11 cellular contexts compared by ENCODE assay signal in genomic region chr9:120933310-120934044, GRCh38. TPM values are rescaled to one million over a fixed set of nuclear protein-coding genes. Genes with fewer than 3 reads are reported as not detected.
DNase-seq lines count a peak whose midpoint lies in the region; ATAC-seq, FAIRE-seq and TF ChIP-seq lines count a peak whose summit lies in the region.
"Had no signal": no experiment of that assay in that cellular context is flagged by ENCODE, and none has a peak within 500 bp of the region (broad histone marks: within the 10 kb centered on the region; RNA-seq: fewer than 3 reads in every experiment).

No MANE protein-coding gene starts in this region.

- no peak for FAIRE-seq in GM12891 (lab: Jason Lieb, UNC)

- H3K9me3 Mint-ChIP-seq in CD14-positive monocyte: no peaks in the 10 kb centered on the region
- peaks cover 1% of the 10 kb centered on the region for H3K9me3 Mint-ChIP-seq in activated naive CD8-positive, alpha-beta T cell treated with anti-CD3 and anti-CD28 coated beads for 36 hours
- H3K9me3 Mint-ChIP-seq in naive thymus-derived CD8-positive, alpha-beta T cell: no peaks in the 10 kb centered on the region

- POLR2A ChIA-PET in naive thymus-derived CD8-positive, alpha-beta T cell (lab: Charles Lee): interaction anchor here (1.1 to 37.3 kb wide), 4 partner anchors 29 to 141 kb away, joined by 3 to 1842 read pairs (median 292); partner anchors contain the start of genes FBXW2, PHF19, PSMD5 and TRAF1
- POLR2A ChIA-PET in HEK293T (lab: Yijun Ruan, JAX): no interaction called here

- H3K36me3 Mint-ChIP-seq in CD14-positive monocyte: peaks cover 0 to 1% of the 10 kb centered on the region in 2 donors
- peaks cover 13% of the 10 kb centered on the region for H3K36me3 Mint-ChIP-seq in activated naive CD8-positive, alpha-beta T cell treated with anti-CD3 and anti-CD28 coated beads for 36 hours
- H3K36me3 Mint-ChIP-seq in naive thymus-derived CD8-positive, alpha-beta T cell: no peaks in the 10 kb centered on the region

- H3K4me1 Mint-ChIP-seq in CD14-positive monocyte: peaks cover 69% of the 10 kb centered on the region
- H3K4me1 Mint-ChIP-seq in activated naive CD8-positive, alpha-beta T cell treated with anti-CD3 and anti-CD28 coated beads for 36 hours: peaks cover 81% of the 10 kb centered on the region
- H3K4me1 Mint-ChIP-seq in naive thymus-derived CD8-positive, alpha-beta T cell: peaks cover 42 to 85% (median 82%) of the 10 kb centered on the region in 4 donors

- peak overlapping the region; percentile 88 to 97 (median 94) for H3K27ac Mint-ChIP-seq in CD14-positive monocyte
- peak overlapping the region; percentile 100 for H3K27ac Mint-ChIP-seq in activated naive CD8-positive, alpha-beta T cell treated with anti-CD3 and anti-CD28 coated beads for 36 hours
- H3K27ac Mint-ChIP-seq in naive thymus-derived CD8-positive, alpha-beta T cell: peak overlapping the region; percentile 95 to 100 (median 100)

- no peak for TF ChIP-seq CTCF in CD14-positive monocyte (IDR thresholded peaks at IDR 0.05)

- no peak for TF ChIP-seq POLR2A in GM12891 (IDR thresholded peaks at IDR 0.05; ENCODE audit: low read depth, low read length)

- DNase-seq in CD14-positive monocyte (ENCODE audit: low spot score) (no peak), GM12891 (ENCODE audit: insufficient read length, low spot score) (no peak), NCI-H1436 treated with DMSO at 0.1 percent for 48 hours (lab: John Stamatoyannopoulos, UW) (no peak), HEK293T (ENCODE audit: extremely low spot score) (no peak)
- DNase-seq in activated naive CD8-positive, alpha-beta T cell treated with anti-CD3 and anti-CD28 coated beads for 36 hours: no peak
- DNase-seq in naive thymus-derived CD8-positive, alpha-beta T cell: no peak
- no peak for DNase-seq in stimulated activated CD4-positive, alpha-beta T cell treated with anti-CD3 and anti-CD28 coated beads, Interleukin-2, amount 100 ng/mL, for 24 hours
- DNase-seq: NCI-H2029 treated with DMSO at 0.1 percent for 48 hours had no signal

- no peak for ATAC-seq in naive thymus-derived CD8-positive, alpha-beta T cell
- ATAC-seq in GM18870 (IDR thresholded peaks at IDR 0.05; ENCODE audit: unreplicated experiment): no peak
- ATAC-seq: esophagus mucosa, HCT116 had no signal

- CTCF ChIA-PET in HEK293T (lab: Yijun Ruan, JAX): no interaction called here

- H3K4me3 Mint-ChIP-seq in CD14-positive monocyte: no peak overlapping the region
- peak overlapping the region; percentile 59 for H3K4me3 Mint-ChIP-seq in activated naive CD8-positive, alpha-beta T cell treated with anti-CD3 and anti-CD28 coated beads for 36 hours
- H3K4me3 Mint-ChIP-seq in naive thymus-derived CD8-positive, alpha-beta T cell: peak overlapping the region in 3 of 10 donors; percentile 3 to 55 (median 8)

- intact Hi-C loops in CD14-positive monocyte (cut with micrococcal nuclease): loop anchor here in 1 of 2 donors (2.0 kb wide), 1 partner anchor 57 kb away; the partner anchor contains the start of gene PHF19

- peaks cover 0 to 2% (median 0%) of the 10 kb centered on the region in 3 donors for H3K27me3 Mint-ChIP-seq in CD14-positive monocyte (ENCODE audit: low read depth in 3 of 3)
- no peaks in the 10 kb centered on the region for H3K27me3 Mint-ChIP-seq in activated naive CD8-positive, alpha-beta T cell treated with anti-CD3 and anti-CD28 coated beads for 36 hours
- H3K27me3 Mint-ChIP-seq in naive thymus-derived CD8-positive, alpha-beta T cell: no peaks in the 10 kb centered on the region

TF ChIP-seq in GM12891, 5 proteins besides CTCF, POLR2A, EP300 and RAD21:
- TF ChIP-seq POU2F2 (IDR thresholded peaks at IDR 0.05; ENCODE audit: low read depth, low read length) (no peak), TAF1 (IDR thresholded peaks at IDR 0.05; ENCODE audit: low read depth, low read length) (no peak), SPI1 (IDR thresholded peaks at IDR 0.05; ENCODE audit: low read depth, low read length) (0 out of 2 replicates have a peak, but pooled peaks have one; percentile 10)

TF ChIP-seq in HEK293T, 16 proteins besides CTCF, POLR2A, EP300 and RAD21:
- TF ChIP-seq, protein P1, sequence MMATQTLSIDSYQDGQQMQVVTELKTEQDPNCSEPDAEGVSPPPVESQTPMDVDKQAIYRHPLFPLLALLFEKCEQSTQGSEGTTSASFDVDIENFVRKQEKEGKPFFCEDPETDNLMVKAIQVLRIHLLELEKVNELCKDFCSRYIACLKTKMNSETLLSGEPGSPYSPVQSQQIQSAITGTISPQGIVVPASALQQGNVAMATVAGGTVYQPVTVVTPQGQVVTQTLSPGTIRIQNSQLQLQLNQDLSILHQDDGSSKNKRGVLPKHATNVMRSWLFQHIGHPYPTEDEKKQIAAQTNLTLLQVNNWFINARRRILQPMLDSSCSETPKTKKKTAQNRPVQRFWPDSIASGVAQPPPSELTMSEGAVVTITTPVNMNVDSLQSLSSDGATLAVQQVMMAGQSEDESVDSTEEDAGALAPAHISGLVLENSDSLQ (IDR thresholded peaks at IDR 0.05): no peak
- no peak for TF ChIP-seq FOXA1 (IDR thresholded peaks at IDR 0.05)
- no peak for TF ChIP-seq FOXK2 (IDR thresholded peaks at IDR 0.05)
- no peak for TF ChIP-seq ARNT (IDR thresholded peaks at IDR 0.05)
- no peak for TF ChIP-seq LEF1 (IDR thresholded peaks at IDR 0.05; ENCODE audit: borderline replicate concordance)
- TF ChIP-seq ZNF384 (IDR thresholded peaks at IDR 0.05): no peak
- TF ChIP-seq SP1 (IDR thresholded peaks at IDR 0.05): no peak
- TF ChIP-seq FOXM1 (IDR thresholded peaks at IDR 0.05; ENCODE audit: borderline replicate concordance): no peak
- TF ChIP-seq ELF4 (IDR thresholded peaks at IDR 0.05): no peak
- TF ChIP-seq SUZ12 (IDR thresholded peaks at IDR 0.05): no peak
- no peak for TF ChIP-seq TARDBP (IDR thresholded peaks at IDR 0.05)
- TF ChIP-seq L3MBTL2 (conservative IDR thresholded peaks at IDR 0.05): no peak
- no peak for TF ChIP-seq BHLHE40 (IDR thresholded peaks at IDR 0.05; ENCODE audit: borderline replicate concordance)
- TF ChIP-seq HDGF (IDR thresholded peaks at IDR 0.05; ENCODE audit: borderline replicate concordance): no peak
- TF ChIP-seq CTBP1 (IDR thresholded peaks at IDR 0.05; ENCODE audit: borderline replicate concordance): no peak
- no peak for TF ChIP-seq NFRKB (IDR thresholded peaks at IDR 0.05)
TF ChIP-seq in HEK293T: peak in this region for 0.

RNA-seq across cellular contexts. Expression of gene TRAF1, which starts 6.9 kb away (rescaled TPM):
- polyA plus RNA-seq in CD14-positive monocyte: under 1 TPM; 0.15 to 0.74 TPM
- 107 TPM for polyA plus RNA-seq in GM12891 (2012; ENCODE audit: low read depth, missing spikeins)
- total RNA-seq in activated naive CD8-positive, alpha-beta T cell treated with anti-CD3 and anti-CD28 coated beads for 36 hours: 100 to 1,000 TPM; 169 to 170 TPM
- 100 to 1,000 TPM; 125 to 126 TPM for total RNA-seq in naive thymus-derived CD8-positive, alpha-beta T cell
- 1 to 10 TPM; 3.7 to 7.0 (median 4.9) TPM for polyA plus RNA-seq in naive thymus-derived CD8-positive, alpha-beta T cell

RNA-seq across cellular contexts. Expression of gene PHF19, which starts 56.5 kb away (rescaled TPM):
- 10 to 100 TPM; 12.6 to 12.7 TPM for polyA plus RNA-seq in CD14-positive monocyte
- 65.4 TPM for polyA plus RNA-seq in GM12891 (2012; ENCODE audit: low read depth, missing spikeins)
- 100 to 1,000 TPM; 216 to 226 TPM for total RNA-seq in activated naive CD8-positive, alpha-beta T cell treated with anti-CD3 and anti-CD28 coated beads for 36 hours
- total RNA-seq in naive thymus-derived CD8-positive, alpha-beta T cell: 100 to 1,000 TPM; 143 to 144 TPM
- polyA plus RNA-seq in naive thymus-derived CD8-positive, alpha-beta T cell: 10 to 100 TPM in 1 of 3 donors, 1 to 10 TPM in 2; 6.3 to 11.8 (median 9.4) TPM
